ENCODE assay signal across 19 cellular contexts in the genomic region with DNA sequence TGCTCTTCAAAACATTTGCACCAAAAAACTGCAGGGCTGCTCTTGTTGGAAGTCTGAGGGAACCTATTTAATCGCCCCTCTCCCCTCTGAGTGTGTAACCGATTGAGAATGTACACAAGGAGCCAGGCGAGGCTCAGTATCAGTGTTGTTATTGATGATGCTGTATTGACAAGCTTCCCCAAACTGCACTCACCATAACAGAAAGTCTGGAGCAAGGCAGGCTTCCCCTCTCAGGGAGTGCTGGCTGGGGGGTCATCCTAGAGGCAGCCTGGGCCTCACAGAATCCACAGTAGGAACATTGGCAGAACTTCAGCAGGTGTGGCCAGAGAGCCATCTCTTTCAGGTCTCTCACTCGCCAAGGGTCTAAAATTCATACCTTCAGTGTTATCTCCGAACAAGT. TPM values are rescaled to one million over a fixed set of nuclear protein-coding genes. Genes with fewer than 3 reads are reported as not detected.
DNase-seq lines count a peak whose midpoint lies in the region; ATAC-seq, FAIRE-seq and TF ChIP-seq lines count a peak whose summit lies in the region.
"Had no signal": no experiment of that assay in that cellular context is flagged by ENCODE, and none has a peak within 500 bp of the region (broad histone marks: within the 10 kb centered on the region; RNA-seq: fewer than 3 reads in every experiment).

No MANE protein-coding gene starts in this region.

- no peak for TF ChIP-seq POLR2A in H1 (IDR thresholded peaks at IDR 0.05; ENCODE audit: control extremely low read depth in 1 of 2, low read depth in 2 of 2, low read length in 2 of 2)

- H3K27ac ChIP-seq in right atrium auricular region, result no peak overlapping the region
- no peak overlapping the region for H3K27ac ChIP-seq in H1 (ENCODE audit: low read depth, low read length)
- peak overlapping the region; percentile 77 for H3K27ac ChIP-seq in parathyroid adenoma
- H3K27ac ChIP-seq: BLaER1 treated with 17β-estradiol and CSF1 and Interleukin-3, amounts not matched to agents 10 nM and 100 nM had no signal

- no peaks in the 10 kb centered on the region for H3K4me1 ChIP-seq in right atrium auricular region
- peaks cover 3 to 23% (median 10%) of the 10 kb centered on the region in 4 experiments; a peak in 6 of 7 replicates for H3K4me1 ChIP-seq in H1 (replicated peaks in 1 of 4; ENCODE audit: control insufficient read depth in 3 of 4, insufficient read depth in 4 of 4, low read length in 3 of 4)
- H3K4me1 ChIP-seq in parathyroid adenoma, result peaks cover 59% of the 10 kb centered on the region
- H3K4me1 ChIP-seq: BLaER1 treated with 17β-estradiol and CSF1 and Interleukin-3, amounts not matched to agents 10 nM and 100 nM had no signal

- H3K4me3 Mint-ChIP-seq in stimulated activated memory B cell treated with anti-CD40 and anti-IgM and Interleukin-4, amounts not matched to agents 10 μg/mL and 1 μg/mL and 100 μg/mL, for 72 hours, result no peak overlapping the region
- H3K4me3 Mint-ChIP-seq: B cell; CD8-positive, alpha-beta T cell had no signal

- H3K36me3 Mint-ChIP-seq in stimulated activated memory B cell treated with anti-CD40 and anti-IgM and Interleukin-4, amounts not matched to agents 10 μg/mL and 1 μg/mL and 100 μg/mL, for 72 hours, result no peaks in the 10 kb centered on the region
- H3K36me3 Mint-ChIP-seq: CD8-positive, alpha-beta T cell had no signal

- H3K18ac ChIP-seq in H1 (ENCODE audit: extremely low read depth, low read length), result no peak overlapping the region

- no peak overlapping the region; the same call in 1 of the 2 replicates for H2BK12ac ChIP-seq in H1 (ENCODE audit: low read depth, low read length)

- no peak for TF ChIP-seq CTCF in right atrium auricular region (IDR thresholded peaks at IDR 0.05)
- TF ChIP-seq CTCF in H1 (IDR thresholded peaks at IDR 0.05; ENCODE audit: control extremely low read depth in 1 of 3, insufficient read depth in 1 of 3, low read depth in 1 of 3, low read length in 3 of 3), result no peak
- TF ChIP-seq CTCF in parathyroid adenoma (IDR thresholded peaks at IDR 0.05), result no peak

- no peaks in the 10 kb centered on the region for H3K36me3 ChIP-seq in right atrium auricular region
- no peaks in the 10 kb centered on the region for H3K36me3 ChIP-seq in H1 (ENCODE audit: control insufficient read depth in 2 of 4, insufficient read depth in 4 of 4, low read length in 3 of 4)
- H3K36me3 ChIP-seq in parathyroid adenoma (ENCODE audit: control insufficient read depth, insufficient read depth, low read length), result no peaks in the 10 kb centered on the region
- H3K36me3 ChIP-seq: BLaER1 treated with 17β-estradiol and CSF1 and Interleukin-3, amounts not matched to agents 10 nM and 100 nM had no signal

- H3K27me3 ChIP-seq in right atrium auricular region, result no peaks in the 10 kb centered on the region
- H3K27me3 ChIP-seq in H1 (replicated peaks in 1 of 4; ENCODE audit: control insufficient read depth in 3 of 4, extremely low read depth in 1 of 4, insufficient read depth in 3 of 4, low read length in 3 of 4), result no peaks in the 10 kb centered on the region; a peak in 2 of 7 replicates
- H3K27me3 ChIP-seq in parathyroid adenoma (ENCODE audit: control insufficient read depth, insufficient read depth, low read length), result no peaks in the 10 kb centered on the region
- H3K27me3 ChIP-seq: BLaER1 treated with 17β-estradiol and CSF1 and Interleukin-3, amounts not matched to agents 10 nM and 100 nM had no signal

- no peak for TF ChIP-seq RAD21 in H1 (IDR thresholded peaks at IDR 0.05 in 1 of 2, conservative IDR thresholded peaks at IDR 0.05 in 1 of 2; ENCODE audit: low read depth in 2 of 2, low read length in 2 of 2)

- no peak overlapping the region for H3K4me3 ChIP-seq in right atrium auricular region
- H3K4me3 ChIP-seq in H1 (ENCODE audit: extremely low read depth in 1 of 4, insufficient read depth in 2 of 4, low read depth in 3 of 4, low read length in 4 of 4), result no peak overlapping the region
- no peak overlapping the region for H3K4me3 ChIP-seq in parathyroid adenoma (ENCODE audit: low read depth, low read length)
- H3K4me3 ChIP-seq: BLaER1 treated with 17β-estradiol and CSF1 and Interleukin-3, amounts not matched to agents 10 nM and 100 nM; GM12878 had no signal

- H3K56ac ChIP-seq in H1 (replicated peaks; ENCODE audit: insufficient read length, low read depth, low read length), result no peak overlapping the region

- 0 out of 2 replicates have a peak overlapping the region, but pooled peaks have one; percentile 1 for H2BK5ac ChIP-seq in H1 (ENCODE audit: low read depth, low read length)

- H2AFZ ChIP-seq in H1 (ENCODE audit: low read length) (no peak overlapping the region), parathyroid adenoma (peak overlapping the region; percentile 55)

- CTCF ChIA-PET in H1 (lab: Charles Lee; ENCODE audit: partially characterized antibody), result no interaction called here

- H3K9ac ChIP-seq in H1 (replicated peaks in 1 of 4; ENCODE audit: extremely low read depth in 1 of 4, low read depth in 3 of 4, low read length in 3 of 4), result no peak overlapping the region
- no peak overlapping the region for H3K9ac ChIP-seq in parathyroid adenoma
- H3K9ac ChIP-seq: BLaER1 treated with 17β-estradiol and CSF1 and Interleukin-3, amounts not matched to agents 10 nM and 100 nM had no signal

- no peak overlapping the region for H3K4me2 ChIP-seq in H1 (ENCODE audit: insufficient read depth in 1 of 2, low read depth in 2 of 2, low read length in 2 of 2)
- H3K4me2 ChIP-seq in parathyroid adenoma (ENCODE audit: low read length), result no peak overlapping the region
- H3K4me2 ChIP-seq: BLaER1 treated with 17β-estradiol and CSF1 and Interleukin-3, amounts not matched to agents 10 nM and 100 nM had no signal

- intact Hi-C loops in Right ventricle myocardium superior (cut with DNase I), result no loop called here

- no peak overlapping the region for H3K27ac Mint-ChIP-seq in stimulated activated memory B cell treated with anti-CD40 and anti-IgM and Interleukin-4, amounts not matched to agents 10 μg/mL and 1 μg/mL and 100 μg/mL, for 72 hours
- H3K27ac Mint-ChIP-seq: B cell; CD8-positive, alpha-beta T cell had no signal

- 82% methylated on average over 5 of the region's 5 CpGs; no CpG with 5 or more reads in 1 of the 2 experiments for WGBS in H1 (ENCODE audit: extremely low coverage in 1 of 2, insufficient coverage in 1 of 2, insufficient read length in 1 of 2, insufficient replicate concordance in 2 of 2, low coverage in 1 of 2, low lambda C conversion rate in 2 of 2, missing lambda C conversion rate in 1 of 2), 2 experiments

- no peaks in the 10 kb centered on the region for H3K79me2 ChIP-seq in H1 (ENCODE audit: control insufficient read depth in 1 of 2, insufficient read depth in 2 of 2, low read length in 2 of 2)
- no peaks in the 10 kb centered on the region for H3K79me2 ChIP-seq in parathyroid adenoma

- H3K79me1 ChIP-seq in H1 (ENCODE audit: low read depth, low read length), result no peaks in the 10 kb centered on the region

- H4K20me1 ChIP-seq in H1 (replicated peaks in 1 of 2; ENCODE audit: control insufficient read depth in 1 of 2, insufficient read depth in 2 of 2, low read length in 2 of 2), result no peaks in the 10 kb centered on the region
- H4K20me1 ChIP-seq: BLaER1 treated with 17β-estradiol and CSF1 and Interleukin-3, amounts not matched to agents 10 nM and 100 nM had no signal

- no peak overlapping the region for H3K23ac ChIP-seq in H1 (ENCODE audit: insufficient read length)

- no peaks in the 10 kb centered on the region for H3K9me3 Mint-ChIP-seq in stimulated activated memory B cell treated with anti-CD40 and anti-IgM and Interleukin-4, amounts not matched to agents 10 μg/mL and 1 μg/mL and 100 μg/mL, for 72 hours

- no peak for TF ChIP-seq EP300 in H1 (IDR thresholded peaks at IDR 0.05; ENCODE audit: borderline replicate concordance in 1 of 2, low read depth in 2 of 2, low read length in 2 of 2)

- POLR2A ChIA-PET in H1 (lab: Charles Lee; ENCODE audit: partially characterized antibody), result interaction anchor here (0.6 kb wide), 1 partner anchor 282 kb away, joined by 3 read pairs; no protein-coding TSS in a partner anchor

- H3K4me1 Mint-ChIP-seq in stimulated activated memory B cell treated with anti-CD40 and anti-IgM and Interleukin-4, amounts not matched to agents 10 μg/mL and 1 μg/mL and 100 μg/mL, for 72 hours, result no peaks in the 10 kb centered on the region
- H3K4me1 Mint-ChIP-seq: B cell had no signal

- no peaks in the 10 kb centered on the region for H3K23me2 ChIP-seq in H1 (ENCODE audit: low read depth, low read length)

- H3K27me3 Mint-ChIP-seq in stimulated activated memory B cell treated with anti-CD40 and anti-IgM and Interleukin-4, amounts not matched to agents 10 μg/mL and 1 μg/mL and 100 μg/mL, for 72 hours, result peaks cover 59% of the 10 kb centered on the region

- H4K91ac ChIP-seq in H1 (replicated peaks; ENCODE audit: insufficient read length, low read length), result no peak overlapping the region

- no peak overlapping the region for H4K8ac ChIP-seq in H1 (ENCODE audit: extremely low read depth, insufficient read depth, low read length)

- FAIRE-seq in H1 (lab: Jason Lieb, UNC), result no peak
- FAIRE-seq: GM12878 had no signal

- H3K9me3 ChIP-seq in right atrium auricular region (no peaks in the 10 kb centered on the region), H1 (ENCODE audit: insufficient read depth in 2 of 2, low read depth in 1 of 2, low read length in 1 of 2) (no peaks in the 10 kb centered on the region), parathyroid adenoma (ENCODE audit: control insufficient read depth, low read length) (no peaks in the 10 kb centered on the region)
- H3K9me3 ChIP-seq: BLaER1 treated with 17β-estradiol and CSF1 and Interleukin-3, amounts not matched to agents 10 nM and 100 nM had no signal

- no peak overlapping the region for H2AK5ac ChIP-seq in H1 (ENCODE audit: low read depth, low read length)

- no peak overlapping the region for H2BK15ac ChIP-seq in H1 (ENCODE audit: low read length)

- no peak overlapping the region for H3K14ac ChIP-seq in H1 (ENCODE audit: insufficient read length)

- no peak overlapping the region for H3K4ac ChIP-seq in H1 (replicated peaks; ENCODE audit: insufficient read length, low read depth, low read length)

- peak; percentile 9 for DNase-seq in right atrium auricular region (ENCODE audit: low spot score)
- no peak for DNase-seq in Right ventricle myocardium superior
- DNase-seq in H1 (ENCODE audit: low read depth in 1 of 2, low spot score in 2 of 2), result peak in 1 of 2 experiments; percentile 40
- DNase-seq in COR-L47 (lab: John Stamatoyannopoulos, UW), result no peak
- DNase-seq in NCI-H2196 (lab: John Stamatoyannopoulos, UW; ENCODE audit: unreplicated experiment), result no peak
- DNase-seq: CD8-positive, alpha-beta T cell; DMS 273 treated with DMSO at 0.1 percent for 48 hours; DND-41; EL; HCEC 1CT had no signal

- H2BK20ac ChIP-seq in H1 (ENCODE audit: low read length), result no peak overlapping the region

- no peak for ATAC-seq in Right ventricle myocardium superior (ENCODE audit: poor library complexity)
- ATAC-seq in stimulated activated memory B cell treated with anti-CD40 and anti-IgM and Interleukin-4, amounts not matched to agents 10 μg/mL and 1 μg/mL and 100 μg/mL, for 72 hours, result no peak
- ATAC-seq: CD8-positive, alpha-beta T cell; GM12878 had no signal

- H4K5ac ChIP-seq in H1 (ENCODE audit: insufficient read length, low read depth, low read length), result no peak overlapping the region

- no peak overlapping the region for H2BK120ac ChIP-seq in H1 (replicated peaks; ENCODE audit: low read depth, low read length)

RNA-seq across cellular contexts. Expression of gene TUNAR, which starts 58.1 kb away (rescaled TPM):
- total RNA-seq in right atrium auricular region (not detected), Right ventricle myocardium superior (not detected)
- total RNA-seq in H1 (2021; fragmentation: NEBNext Ultra II Directional; extraction: Animal tissue kit (Norgen Biotek cat#: 25700)), result 63.7 and 63.9 TPM in 2 replicates
- 12.3 and 12.8 TPM in 2 replicates for polyA plus RNA-seq in H1 (2011; rRNA removed)
- polyA plus RNA-seq in H1 (2011; cell fraction: cytosol; rRNA removed), result 18.2 TPM
- polyA plus RNA-seq in H1 (2011; cell fraction: nucleus; rRNA removed), result 13.0 TPM
- polyA plus RNA-seq in H1 (2012, experiment 1 of 2), result 48.9 to 70.8 TPM (median 51.8 TPM) in 4 replicates
- 53.8 TPM for polyA plus RNA-seq in H1 (2012, experiment 2 of 2)
- polyA plus RNA-seq in H1 (2013, experiment 1 of 2), result 46.4 TPM
- 49.6 TPM for polyA plus RNA-seq in H1 (2013, experiment 2 of 2)
- polyA minus RNA-seq in H1 (2011; rRNA and poly(A)+ RNA removed), result 11.2 and 12.1 TPM in 2 replicates
- polyA minus RNA-seq in H1 (2011; cell fraction: cytosol; rRNA and poly(A)+ RNA removed), result 16.5 TPM
- polyA minus RNA-seq in H1 (2011; cell fraction: nucleus; rRNA and poly(A)+ RNA removed), result 15.7 TPM
- total RNA-seq: A172; CD8-positive, alpha-beta T cell; G401; GM12878; H4; HT-29 had no signal

Comparison
In these comparisons a context has a peak if more than half of its experiments do, and no peak if none do; other contexts are left out.
1. RNA of gene TUNAR, which starts 58.1 kb away (total RNA-seq): 63.7 to 63.9 TPM in H1; not detected in Right ventricle myocardium superior (single experiment) and not detected in right atrium auricular region; every median in the first group is over 10 times any median in the second.